In the genomic region with DNA sequence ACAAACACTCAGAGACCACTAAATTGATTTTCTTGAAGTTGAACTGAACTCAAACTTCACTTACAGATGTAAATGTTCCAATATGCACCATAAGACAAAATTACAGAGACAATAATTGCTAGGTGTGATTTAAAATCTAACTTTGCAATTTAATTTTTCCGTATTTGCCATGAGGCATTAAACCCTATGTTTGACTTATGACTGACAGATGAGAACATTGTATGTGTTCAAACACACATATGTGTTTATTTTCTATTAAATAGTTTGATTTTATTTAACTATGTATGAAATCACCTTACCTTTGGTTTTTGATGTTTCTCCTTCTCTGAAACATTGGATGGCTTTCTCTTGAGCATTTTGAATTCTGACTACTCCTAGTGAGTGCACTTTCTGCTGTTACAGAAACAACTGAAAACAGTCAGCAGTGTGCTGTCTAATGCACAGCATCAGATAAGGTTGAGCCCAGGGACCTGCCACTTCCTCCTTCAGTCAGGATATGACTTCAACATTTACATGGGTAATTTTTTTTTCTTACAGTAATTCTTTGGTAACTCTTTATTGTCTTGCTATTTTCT, we compare ENCODE assay signal across 9 cellular contexts. TPM values are rescaled to one million over a fixed set of nuclear protein-coding genes. Genes with fewer than 3 reads are reported as not detected.
DNase-seq lines count a peak whose midpoint lies in the region; ATAC-seq, FAIRE-seq and TF ChIP-seq lines count a peak whose summit lies in the region.
"Had no signal": no experiment of that assay in that cellular context is flagged by ENCODE, and none has a peak within 500 bp of the region (broad histone marks: within the 10 kb centered on the region; RNA-seq: fewer than 3 reads in every experiment).

A gene (minus strand): TSS at position 410 of the 575 bp plus-strand sequence. CDS start 54 bp downstream, at position 356.

- H3K36me3 ChIP-seq in PC-3 (ENCODE audit: low read depth, low read length), result no peaks in the 10 kb centered on the region
- no peaks in the 10 kb centered on the region for H3K36me3 ChIP-seq in mucosa of descending colon (ENCODE audit: low read depth)
- no peaks in the 10 kb centered on the region for H3K36me3 ChIP-seq in upper lobe of right lung

- H3K9me2 ChIP-seq in PC-3 (replicated peaks; ENCODE audit: low read length), result no peaks in the 10 kb centered on the region

- no peak within 1 kb of the TSS for H3K9ac ChIP-seq in PC-3 (ENCODE audit: low read length)

- peak; percentile 96 for FAIRE-seq in GM18507 (lab: Jason Lieb, UNC)

- no peaks in the 10 kb centered on the region for H3F3A ChIP-seq in PC-3 (ENCODE audit: low read length, unreplicated experiment)

- no peaks in the 10 kb centered on the region for H3K27me3 ChIP-seq in PC-3 (ENCODE audit: low read length)
- H3K27me3 ChIP-seq in upper lobe of right lung, result no peaks in the 10 kb centered on the region

- H3K4me1 Mint-ChIP-seq in activated naive CD4-positive, alpha-beta T cell treated with anti-CD3 and anti-CD28 coated beads for 36 hours (ENCODE audit: low read depth), result peaks cover 53% of the 10 kb centered on the region

- no peak within 1 kb of the TSS for H3K27ac ChIP-seq in PC-3 (ENCODE audit: low read length)
- peak within 1 kb of the TSS; percentile 79 for H3K27ac ChIP-seq in upper lobe of right lung

- H3K4me3 ChIP-seq in PC-3 (ENCODE audit: low read length) (no peak within 1 kb of the TSS), mucosa of descending colon (no peak within 1 kb of the TSS), upper lobe of right lung (peak within 1 kb of the TSS; percentile 40)

- intact Hi-C loops in PC-3 (cut with micrococcal nuclease), result no loop called here
- intact Hi-C loops in activated naive CD4-positive, alpha-beta T cell treated with anti-CD3 and anti-CD28 coated beads for 36 hours (cut with micrococcal nuclease), result loop anchor here (1.0 to 5.0 kb wide), 8 partner anchors 8 to 966 kb away; a partner anchor contains a TSS
- intact Hi-C loops in mucosa of descending colon (cut with DNase I, micrococcal nuclease), result no loop called here
- intact Hi-C loops in upper lobe of right lung (cut with DNase I), result no loop called here

- TF ChIP-seq CTCF in PC-3 (conservative IDR thresholded peaks at IDR 0.05; ENCODE audit: low read depth, low read length), result no peak
- no peak for TF ChIP-seq CTCF in mucosa of descending colon (IDR thresholded peaks at IDR 0.05)
- TF ChIP-seq CTCF in upper lobe of right lung (IDR thresholded peaks at IDR 0.05), result no peak

- POLR2A ChIA-PET in PC-3 (lab: Charles Lee; ENCODE audit: unreplicated experiment), result no interaction called here

- H3K4me3 Mint-ChIP-seq in activated naive CD4-positive, alpha-beta T cell treated with anti-CD3 and anti-CD28 coated beads for 36 hours, result peak within 1 kb of the TSS; percentile 88

- H3K79me2 ChIP-seq in PC-3 (ENCODE audit: low read length), result no peaks in the 10 kb centered on the region

- no peaks in the 10 kb centered on the region for H4K20me1 ChIP-seq in PC-3 (ENCODE audit: low read length)

- H3K27ac Mint-ChIP-seq in activated naive CD4-positive, alpha-beta T cell treated with anti-CD3 and anti-CD28 coated beads for 36 hours, result peak within 1 kb of the TSS; percentile 92

- CTCF ChIA-PET in PC-3 (lab: Charles Lee), result no interaction called here
- CTCF ChIA-PET in activated naive CD4-positive, alpha-beta T cell treated with anti-CD3 and anti-CD28 coated beads for 36 hours (lab: Charles Lee), result interaction anchor here (0.6 to 1.2 kb wide), 2 partner anchors 12 to 19 kb away, joined by 3 to 5 read pairs; no protein-coding TSS in a partner anchor

- H3K9me3 ChIP-seq in PC-3 (ENCODE audit: low read length), result no peaks in the 10 kb centered on the region
- no peaks in the 10 kb centered on the region for H3K9me3 ChIP-seq in mucosa of descending colon
- H3K9me3 ChIP-seq in upper lobe of right lung, result no peaks in the 10 kb centered on the region

- H3K9me3 Mint-ChIP-seq in activated naive CD4-positive, alpha-beta T cell treated with anti-CD3 and anti-CD28 coated beads for 36 hours, result no peaks in the 10 kb centered on the region

- BruUV-seq in PC-3 (replicated peaks; lab: Mats Ljungman, UMichigan), result no TSS peak

- H3K4me2 ChIP-seq in PC-3 (ENCODE audit: low read length), result no peak within 1 kb of the TSS; the same call in 1 of the 2 replicates

- peak; percentile 30 for DNase-seq in GM18507 (ENCODE audit: extremely low spot score, insufficient read length, low read depth)
- peak; percentile 47 for DNase-seq in PC-3
- DNase-seq in activated naive CD4-positive, alpha-beta T cell treated with anti-CD3 and anti-CD28 coated beads for 36 hours, result peak; percentile 83
- peak in 2 of 3 donors; percentile 49 to 60 for DNase-seq in mucosa of descending colon
- DNase-seq in upper lobe of right lung, result no peak
- DNase-seq in amniotic stem cell (lab: John Stamatoyannopoulos, UW), result no peak
- no peak for DNase-seq in DMS53 (lab: John Stamatoyannopoulos, UW)

- ATAC-seq in HG02798 (IDR thresholded peaks at IDR 0.05; ENCODE audit: poor library complexity, unreplicated experiment) (peak; percentile 90), PC-3 (no peak), mucosa of descending colon (peak; percentile 87), upper lobe of right lung (peak; percentile 92)

- H3K36me3 Mint-ChIP-seq in activated naive CD4-positive, alpha-beta T cell treated with anti-CD3 and anti-CD28 coated beads for 36 hours (ENCODE audit: low read depth), result peaks cover 11% of the 10 kb centered on the region

- no peaks in the 10 kb centered on the region for H3K27me3 Mint-ChIP-seq in activated naive CD4-positive, alpha-beta T cell treated with anti-CD3 and anti-CD28 coated beads for 36 hours (ENCODE audit: low read depth)

- H2AFZ ChIP-seq in PC-3 (ENCODE audit: low read length), result no peak within 1 kb of the TSS; the same call in 1 of the 2 replicates

- H3K4me1 ChIP-seq in PC-3 (ENCODE audit: insufficient read depth, low read length), result peaks cover 19% of the 10 kb centered on the region
- H3K4me1 ChIP-seq in mucosa of descending colon (ENCODE audit: low read depth), result no peaks in the 10 kb centered on the region
- no peaks in the 10 kb centered on the region for H3K4me1 ChIP-seq in upper lobe of right lung

RNA-seq across cellular contexts. Expression of the gene that starts here (rescaled TPM):
- total RNA-seq in PC-3 (2014; rRNA removed), result 0.63 TPM in 1 of 2 replicates, not detected in the other
- 10 to 100 TPM; 41.1 to 43.0 TPM for total RNA-seq in activated naive CD4-positive, alpha-beta T cell treated with anti-CD3 and anti-CD28 coated beads for 36 hours
- total RNA-seq in mucosa of descending colon, result 10 to 100 TPM in 1 of 3 donors, 1 to 10 TPM in 2; 3.2 to 11.1 (median 6.5) TPM
- 18.2 TPM for total RNA-seq in upper lobe of right lung
- total RNA-seq: HT1080 had no signal

Comparison
In these comparisons a context has a peak if more than half of its experiments do, and no peak if none do; other contexts are left out.
1. Peak in DNase-seq in PC-3; RNA of the gene not detected or under 1 TPM.
2. DNase-seq: peak in GM18507 (single experiment), activated naive CD4-positive, alpha-beta T cell treated with anti-CD3 and anti-CD28 coated beads for 36 hours (single experiment) and mucosa of descending colon (2 of 3); none in upper lobe of right lung (single experiment), amniotic stem cell (single experiment) and DMS53 (single experiment).